12 cellular contexts compared by ENCODE assay signal in the genomic region with DNA sequence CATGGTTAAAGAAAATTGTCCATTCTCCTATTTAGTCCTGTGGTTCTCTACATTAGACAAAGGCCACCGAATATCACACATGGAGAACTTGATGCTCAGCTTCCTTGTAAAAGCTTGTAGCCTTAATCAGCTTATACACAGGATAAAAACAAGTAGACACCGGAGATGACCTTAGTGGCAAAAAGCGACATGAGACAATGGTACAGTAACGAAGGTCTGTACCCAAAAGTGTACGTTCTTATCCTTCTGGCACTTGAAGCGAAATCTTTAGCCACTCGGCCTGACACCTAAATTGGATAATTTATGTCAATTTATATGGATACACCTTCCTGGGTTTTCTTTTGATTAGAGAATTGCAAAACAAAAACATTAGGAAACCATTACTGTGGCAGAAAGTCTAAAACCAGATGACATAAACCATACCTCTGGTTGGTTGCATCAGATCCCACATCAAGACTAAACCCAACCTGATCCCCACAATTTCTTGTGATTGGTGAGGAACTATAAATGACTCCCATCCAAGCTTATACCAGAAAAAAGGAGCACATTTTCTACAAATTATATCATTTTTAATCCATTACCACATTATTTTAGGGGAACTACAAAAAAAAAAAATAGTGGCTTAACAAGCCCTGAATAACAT. TPM values are rescaled to one million over a fixed set of nuclear protein-coding genes. Genes with fewer than 3 reads are reported as not detected.
DNase-seq lines count a peak whose midpoint lies in the region; ATAC-seq, FAIRE-seq and TF ChIP-seq lines count a peak whose summit lies in the region.
"Had no signal": no experiment of that assay in that cellular context is flagged by ENCODE, and none has a peak within 500 bp of the region (broad histone marks: within the 10 kb centered on the region; RNA-seq: fewer than 3 reads in every experiment).

No MANE protein-coding gene starts in this region.

- H3K9ac ChIP-seq in SK-N-SH (no peak overlapping the region), endothelial cell of umbilical vein (replicated peaks; ENCODE audit: extremely low read depth, insufficient read depth, low read length) (peak overlapping the region; percentile 24)

- BruUV-seq in endothelial cell of umbilical vein (replicated peaks; lab: Mats Ljungman, UMichigan) = no TSS peak
- no TSS peak for BruUV-seq in Caco-2 (replicated peaks; lab: Mats Ljungman, UMichigan)

- no peak for FAIRE-seq in endothelial cell of umbilical vein (lab: Jason Lieb, UNC)
- FAIRE-seq: A204.1 had no signal

- H3K9me1 ChIP-seq in endothelial cell of umbilical vein (replicated peaks; ENCODE audit: control insufficient read depth, extremely low read depth, insufficient read depth, low read length) = no peaks in the 10 kb centered on the region

- H3K9me2 ChIP-seq in SK-N-SH = no peaks in the 10 kb centered on the region

- dilution Hi-C loops in endothelial cell of umbilical vein (cut with MboI; ENCODE audit: extremely low pct_ligation_motif_present, low sequenced_read_pairs) = no loop called here

- H3K4me2 ChIP-seq in SK-N-SH (peak overlapping the region; percentile 31; the same call in 1 of the 2 replicates), endothelial cell of umbilical vein (ENCODE audit: insufficient read depth, low read length) (peak overlapping the region; percentile 71)

- TF ChIP-seq RAD21 in SK-N-SH (IDR thresholded peaks at IDR 0.05; ENCODE audit: low read length) = no peak

- no peaks in the 10 kb centered on the region for H3K9me3 Mint-ChIP-seq in T-cell
- no peaks in the 10 kb centered on the region for H3K9me3 Mint-ChIP-seq in progenitor cell of endocrine pancreas (ENCODE audit: low read depth)
- H3K9me3 Mint-ChIP-seq in Caco-2 (ENCODE audit: unreplicated experiment) = no peaks in the 10 kb centered on the region
- H3K9me3 Mint-ChIP-seq: H9; stimulated activated memory B cell treated with anti-CD40 and anti-IgM and Interleukin-4, amounts not matched to agents 10 μg/mL and 1 μg/mL and 100 μg/mL, for 72 hours had no signal

- H3K27me3 ChIP-seq in SK-N-SH (ENCODE audit: insufficient read depth) (no peaks in the 10 kb centered on the region), endothelial cell of umbilical vein (ENCODE audit: control insufficient read depth in 2 of 2, insufficient read depth in 2 of 2, low read length in 2 of 2) (no peaks in the 10 kb centered on the region), Caco-2 (replicated peaks; ENCODE audit: control insufficient read depth, insufficient read depth, low read length) (no peaks in the 10 kb centered on the region)

- POLR2A ChIA-PET in SK-N-SH (lab: Yijun Ruan, JAX) (interaction anchor here (1.2 kb wide), 1 partner anchor 19 kb away, joined by 4 read pairs; no protein-coding TSS in a partner anchor), T-cell (lab: Charles Lee) (interaction anchor here (0.6 to 2.3 kb wide), 13 partner anchors 8 to 43 kb away, joined by 3 to 13 read pairs (median 4); partner anchors contain the start of gene PHF20 (in 1 of the 2)), endothelial cell of umbilical vein (lab: Charles Lee) (interaction anchor here (1.0 to 1.5 kb wide), 3 partner anchors 10 to 148 kb away, joined by 5 to 9 read pairs (median 6); no protein-coding TSS in a partner anchor), Caco-2 (lab: Charles Lee) (interaction anchor here (0.6 kb wide), 1 partner anchor 37 kb away, joined by 5 read pairs; the partner anchor contains the start of genes NFS1 and ROMO1)

- 81% methylated on average over 7 of the region's 7 CpGs for WGBS in SK-N-SH (ENCODE audit: low lambda C conversion rate)

- H3K4me3 Mint-ChIP-seq in T-cell (peak overlapping the region; percentile 50 to 94 (median 54)), progenitor cell of endocrine pancreas (ENCODE audit: low read depth) (no peak overlapping the region), Caco-2 (ENCODE audit: unreplicated experiment) (no peak overlapping the region)
- H3K4me3 Mint-ChIP-seq: stimulated activated memory B cell treated with anti-CD40 and anti-IgM and Interleukin-4, amounts not matched to agents 10 μg/mL and 1 μg/mL and 100 μg/mL, for 72 hours had no signal

- intact Hi-C loops in endothelial cell of umbilical vein (cut with micrococcal nuclease) (loop anchor here (2.0 kb wide), 1 partner anchor 15 kb away; no protein-coding TSS in a partner anchor), Caco-2 (cut with micrococcal nuclease; ENCODE audit: unreplicated experiment) (no loop called here)

- no peaks in the 10 kb centered on the region for H3K9me3 ChIP-seq in SK-N-SH
- no peaks in the 10 kb centered on the region for H3K9me3 ChIP-seq in endothelial cell of umbilical vein (replicated peaks; ENCODE audit: control insufficient read depth, insufficient read depth, low read length)
- H3K9me3 ChIP-seq in Caco-2 = no peaks in the 10 kb centered on the region

- H4K20me1 ChIP-seq in SK-N-SH (ENCODE audit: insufficient read depth) (peaks cover 100% of the 10 kb centered on the region), endothelial cell of umbilical vein (replicated peaks; ENCODE audit: control insufficient read depth, extremely low read depth, insufficient read depth, low read length) (peaks cover 52% of the 10 kb centered on the region)

- H3K27me3 Mint-ChIP-seq in T-cell (no peaks in the 10 kb centered on the region), progenitor cell of endocrine pancreas (no peaks in the 10 kb centered on the region), Caco-2 (ENCODE audit: insufficient read depth, unreplicated experiment) (no peaks in the 10 kb centered on the region)
- H3K27me3 Mint-ChIP-seq: stimulated activated memory B cell treated with anti-CD40 and anti-IgM and Interleukin-4, amounts not matched to agents 10 μg/mL and 1 μg/mL and 100 μg/mL, for 72 hours had no signal

- TF ChIP-seq EP300 in SK-N-SH (IDR thresholded peaks at IDR 0.05; ENCODE audit: borderline replicate concordance in 1 of 2, low read depth in 1 of 2, low read length in 1 of 2) = no peak

- H3K4me1 Mint-ChIP-seq in T-cell = peaks cover 80 to 84% (median 82%) of the 10 kb centered on the region in 3 donors
- H3K4me1 Mint-ChIP-seq in progenitor cell of endocrine pancreas (ENCODE audit: low read depth) = peaks cover 41% of the 10 kb centered on the region
- H3K4me1 Mint-ChIP-seq in Caco-2 (ENCODE audit: low read depth, unreplicated experiment) = peaks cover 43% of the 10 kb centered on the region

- TF ChIP-seq CTCF in SK-N-SH (IDR thresholded peaks at IDR 0.05) (no peak), endothelial cell of umbilical vein (IDR thresholded peaks at IDR 0.05; ENCODE audit: extremely low read depth in 1 of 2, insufficient read depth in 1 of 2, low read depth in 1 of 2, low read length in 2 of 2) (no peak), progenitor cell of endocrine pancreas (IDR thresholded peaks at IDR 0.05; ENCODE audit: unreplicated experiment) (no peak), Caco-2 (IDR thresholded peaks at IDR 0.05; ENCODE audit: insufficient read depth in 1 of 2, low read depth in 1 of 2, low read length in 1 of 2, severe bottlenecking in 1 of 2, unreplicated experiment in 1 of 2) (no peak)

- H2AFZ ChIP-seq in SK-N-SH (ENCODE audit: low read depth) (no peak overlapping the region), endothelial cell of umbilical vein (ENCODE audit: low read depth, low read length) (no peak overlapping the region)

- peaks cover 53% of the 10 kb centered on the region for H3K36me3 Mint-ChIP-seq in T-cell
- H3K36me3 Mint-ChIP-seq in progenitor cell of endocrine pancreas (ENCODE audit: insufficient read depth) = peaks cover 50% of the 10 kb centered on the region
- peaks cover 99% of the 10 kb centered on the region for H3K36me3 Mint-ChIP-seq in Caco-2 (ENCODE audit: insufficient read depth, unreplicated experiment)

- H3K27ac Mint-ChIP-seq in T-cell = peak overlapping the region in 1 of 2 donors; percentile 2
- peak overlapping the region; percentile 62 for H3K27ac Mint-ChIP-seq in progenitor cell of endocrine pancreas
- no peak overlapping the region for H3K27ac Mint-ChIP-seq in Caco-2 (ENCODE audit: unreplicated experiment)
- H3K27ac Mint-ChIP-seq: H9; stimulated activated memory B cell treated with anti-CD40 and anti-IgM and Interleukin-4, amounts not matched to agents 10 μg/mL and 1 μg/mL and 100 μg/mL, for 72 hours had no signal

- peaks cover 81 to 97% of the 10 kb centered on the region in 2 experiments for H3K36me3 ChIP-seq in SK-N-SH (replicated peaks in 1 of 2; ENCODE audit: control insufficient read depth in 1 of 2, insufficient read depth in 2 of 2, low read length in 1 of 2)
- H3K36me3 ChIP-seq in endothelial cell of umbilical vein (ENCODE audit: control insufficient read depth in 2 of 2, extremely low read depth in 1 of 2, insufficient read depth in 2 of 2, low read length in 2 of 2) = peaks cover 31 to 65% of the 10 kb centered on the region in 2 experiments
- H3K36me3 ChIP-seq in Caco-2 (ENCODE audit: control insufficient read depth, insufficient read depth, low read length) = peaks cover 32% of the 10 kb centered on the region

- H3K27ac ChIP-seq in SK-N-SH (ENCODE audit: low read depth in 2 of 2, low read length in 1 of 2) = no peak overlapping the region
- no peak overlapping the region for H3K27ac ChIP-seq in endothelial cell of umbilical vein (ENCODE audit: insufficient read depth, low read depth, low read length)

- CTCF ChIA-PET in SK-N-SH (lab: Yijun Ruan, JAX) (interaction anchor here (2.9 kb wide), 1 partner anchor 149 kb away, joined by 14 read pairs; no protein-coding TSS in a partner anchor), T-cell (lab: Charles Lee) (interaction anchor here (0.7 to 1.3 kb wide), 3 partner anchors 13 to 35 kb away, joined by 3 to 4 read pairs (median 3); no protein-coding TSS in a partner anchor), endothelial cell of umbilical vein (lab: Charles Lee) (interaction anchor here (0.8 to 2.2 kb wide), 3 partner anchors 16 to 148 kb away, joined by 3 to 7 read pairs (median 4); no protein-coding TSS in a partner anchor), Caco-2 (lab: Charles Lee) (no interaction called here)

- no peak for TF ChIP-seq POLR2A in endothelial cell of umbilical vein (IDR thresholded peaks at IDR 0.05; ENCODE audit: low read depth, low read length)

- H3K79me2 ChIP-seq in SK-N-SH (ENCODE audit: insufficient read depth) (peaks cover 100% of the 10 kb centered on the region), endothelial cell of umbilical vein (ENCODE audit: control insufficient read depth, insufficient read depth, low read length) (peaks cover 99% of the 10 kb centered on the region)

- H3K4me3 ChIP-seq in SK-N-SH (ENCODE audit: low read depth in 2 of 2, low read length in 1 of 2) = no peak overlapping the region
- H3K4me3 ChIP-seq in endothelial cell of umbilical vein (replicated peaks in 1 of 3; ENCODE audit: insufficient read depth in 1 of 3, low read depth in 1 of 3, low read length in 3 of 3) = no peak overlapping the region
- no peak overlapping the region for H3K4me3 ChIP-seq in Caco-2 (ENCODE audit: low read depth, low read length)

- H3K4me1 ChIP-seq in SK-N-SH (ENCODE audit: control insufficient read depth in 1 of 2, insufficient read depth in 2 of 2, low read depth in 1 of 2, low read length in 1 of 2) = peaks cover 14 to 24% of the 10 kb centered on the region in 2 experiments; a peak in 3 of 4 replicates
- H3K4me1 ChIP-seq in endothelial cell of umbilical vein (ENCODE audit: control insufficient read depth, extremely low read depth, insufficient read depth, low read length) = peaks cover 32% of the 10 kb centered on the region
- peaks cover 64% of the 10 kb centered on the region for H3K4me1 ChIP-seq in Caco-2

- no peak for ATAC-seq in SK-N-SH treated with all-trans-retinoic acid at 6 μM for 48 hours
- no peak for ATAC-seq in T-cell (replicated peaks in 1 of 4)
- ATAC-seq: stimulated activated memory B cell treated with anti-CD40 and anti-IgM and Interleukin-4, amounts not matched to agents 10 μg/mL and 1 μg/mL and 100 μg/mL, for 72 hours had no signal

- H3F3A ChIP-seq in SK-N-SH (replicated peaks; ENCODE audit: insufficient read depth) = peaks cover 32% of the 10 kb centered on the region

- DNase-seq in SK-N-SH (no peak), T-cell (no peak), endothelial cell of umbilical vein (ENCODE audit: low read depth, low spot score) (no peak), progenitor cell of endocrine pancreas (ENCODE audit: low spot score, unreplicated experiment) (no peak), NCI-H146 (lab: John Stamatoyannopoulos, UW) (no peak), NCI-H446 (lab: John Stamatoyannopoulos, UW) (no peak), Caco-2 (no peak)
- DNase-seq: H9, NCI-H526 treated with DMSO at 0.1 percent for 48 hours had no signal

RNA-seq across cellular contexts. Expression of gene RBM39, which starts 6.1 kb away (rescaled TPM):
- 68.4 and 98.4 TPM in 2 replicates for polyA plus RNA-seq in SK-N-SH (2012; rRNA removed)
- 48.8 and 64.8 TPM in 2 replicates for polyA plus RNA-seq in SK-N-SH (2012; cell fraction: cytosol; rRNA removed)
- 244 and 457 TPM in 2 replicates for polyA plus RNA-seq in SK-N-SH (2012; cell fraction: nucleus; rRNA removed)
- 100 to 1,000 TPM; 482 to 966 (median 536) TPM for total RNA-seq in T-cell
- total RNA-seq in endothelial cell of umbilical vein = 291 and 309 TPM in 2 replicates
- polyA plus RNA-seq in endothelial cell of umbilical vein = 76.2 and 106 TPM in 2 replicates
- polyA plus RNA-seq in endothelial cell of umbilical vein (2011; cell fraction: cytosol; rRNA removed) = 49.7 and 60.3 TPM in 2 replicates
- 591 and 691 TPM in 2 replicates for polyA plus RNA-seq in endothelial cell of umbilical vein (2011; cell fraction: nucleus; rRNA removed)
- polyA plus RNA-seq in endothelial cell of umbilical vein (2012) = 214 and 237 TPM in 2 replicates
- 196 and 257 TPM in 2 replicates for polyA minus RNA-seq in endothelial cell of umbilical vein
- polyA minus RNA-seq in endothelial cell of umbilical vein (2011; cell fraction: cytosol; rRNA and poly(A)+ RNA removed) = 80.7 TPM
- polyA minus RNA-seq in endothelial cell of umbilical vein (2011; cell fraction: nucleus; rRNA and poly(A)+ RNA removed) = 449 and 536 TPM in 2 replicates
- 491 and 515 TPM in 2 replicates for total RNA-seq in progenitor cell of endocrine pancreas
- 750 and 777 TPM in 2 replicates for total RNA-seq in Caco-2 (2022)

RNA-seq across cellular contexts. Expression of gene PHF20, which starts 35.9 kb away (rescaled TPM):
- polyA plus RNA-seq in SK-N-SH (2012; rRNA removed) (23.8 and 24.9 TPM in 2 replicates), endothelial cell of umbilical vein (16.0 and 25.0 TPM in 2 replicates)
- polyA plus RNA-seq in SK-N-SH (2012; cell fraction: cytosol; rRNA removed) = 26.8 and 37.3 TPM in 2 replicates
- polyA plus RNA-seq in SK-N-SH (2012; cell fraction: nucleus; rRNA removed) = 20.1 and 21.0 TPM in 2 replicates
- total RNA-seq in T-cell (100 to 1,000 TPM in 2 of 5 donors, 10 to 100 TPM in 3; 67.8 to 174 (median 68.9) TPM), endothelial cell of umbilical vein (45.8 and 46.3 TPM in 2 replicates), progenitor cell of endocrine pancreas (37.1 and 42.2 TPM in 2 replicates), Caco-2 (2022) (101 and 109 TPM in 2 replicates)
- 23.8 and 25.1 TPM in 2 replicates for polyA plus RNA-seq in endothelial cell of umbilical vein (2011; cell fraction: cytosol; rRNA removed)
- polyA plus RNA-seq in endothelial cell of umbilical vein (2011; cell fraction: nucleus; rRNA removed) = 21.1 and 22.2 TPM in 2 replicates
- polyA plus RNA-seq in endothelial cell of umbilical vein (2012) = 43.9 and 49.0 TPM in 2 replicates
- 30.4 and 61.0 TPM in 2 replicates for polyA minus RNA-seq in endothelial cell of umbilical vein
- 37.3 TPM for polyA minus RNA-seq in endothelial cell of umbilical vein (2011; cell fraction: cytosol; rRNA and poly(A)+ RNA removed)
- 46.1 and 46.8 TPM in 2 replicates for polyA minus RNA-seq in endothelial cell of umbilical vein (2011; cell fraction: nucleus; rRNA and poly(A)+ RNA removed)

RNA-seq across cellular contexts. Expression of gene ROMO1, which starts 36.7 kb away (rescaled TPM):
- polyA plus RNA-seq in SK-N-SH (2012; rRNA removed) (1,087 and 1,273 TPM in 2 replicates), endothelial cell of umbilical vein (845 and 1,099 TPM in 2 replicates)
- polyA plus RNA-seq in SK-N-SH (2012; cell fraction: cytosol; rRNA removed) = 759 and 965 TPM in 2 replicates
- 308 and 746 TPM in 2 replicates for polyA plus RNA-seq in SK-N-SH (2012; cell fraction: nucleus; rRNA removed)
- total RNA-seq in T-cell (10 to 100 TPM; 38.4 to 79.7 (median 62.5) TPM), endothelial cell of umbilical vein (169 and 174 TPM in 2 replicates), progenitor cell of endocrine pancreas (129 and 140 TPM in 2 replicates), Caco-2 (2022) (354 and 357 TPM in 2 replicates)
- polyA plus RNA-seq in endothelial cell of umbilical vein (2011; cell fraction: cytosol; rRNA removed) = 690 and 833 TPM in 2 replicates
- polyA plus RNA-seq in endothelial cell of umbilical vein (2011; cell fraction: nucleus; rRNA removed) = 165 and 175 TPM in 2 replicates
- 286 and 288 TPM in 2 replicates for polyA plus RNA-seq in endothelial cell of umbilical vein (2012)
- 52.6 and 65.2 TPM in 2 replicates for polyA minus RNA-seq in endothelial cell of umbilical vein
- polyA minus RNA-seq in endothelial cell of umbilical vein (2011; cell fraction: cytosol; rRNA and poly(A)+ RNA removed) = 112 TPM
- 7.5 and 22.1 TPM in 2 replicates for polyA minus RNA-seq in endothelial cell of umbilical vein (2011; cell fraction: nucleus; rRNA and poly(A)+ RNA removed)

RNA-seq across cellular contexts. Expression of gene NFS1, which starts 36.8 kb away (rescaled TPM):
- polyA plus RNA-seq in SK-N-SH (2012; rRNA removed) (75.6 and 89.7 TPM in 2 replicates), endothelial cell of umbilical vein (28.4 and 36.5 TPM in 2 replicates)
- polyA plus RNA-seq in SK-N-SH (2012; cell fraction: cytosol; rRNA removed) = 53.8 and 62.8 TPM in 2 replicates
- 73.7 and 115 TPM in 2 replicates for polyA plus RNA-seq in SK-N-SH (2012; cell fraction: nucleus; rRNA removed)
- total RNA-seq in T-cell (10 to 100 TPM; 17.7 to 33.5 (median 31.2) TPM), endothelial cell of umbilical vein (24.0 and 25.1 TPM in 2 replicates), progenitor cell of endocrine pancreas (13.7 and 16.8 TPM in 2 replicates), Caco-2 (2022) (69.8 and 77.1 TPM in 2 replicates)
- 27.0 and 32.3 TPM in 2 replicates for polyA plus RNA-seq in endothelial cell of umbilical vein (2011; cell fraction: cytosol; rRNA removed)
- 36.6 and 50.5 TPM in 2 replicates for polyA plus RNA-seq in endothelial cell of umbilical vein (2011; cell fraction: nucleus; rRNA removed)
- 27.7 and 29.1 TPM in 2 replicates for polyA plus RNA-seq in endothelial cell of umbilical vein (2012)
- polyA minus RNA-seq in endothelial cell of umbilical vein = 21.1 and 28.2 TPM in 2 replicates
- 50.7 TPM for polyA minus RNA-seq in endothelial cell of umbilical vein (2011; cell fraction: cytosol; rRNA and poly(A)+ RNA removed)
- polyA minus RNA-seq in endothelial cell of umbilical vein (2011; cell fraction: nucleus; rRNA and poly(A)+ RNA removed) = 11.0 and 19.1 TPM in 2 replicates

Comparison
In these comparisons a context has a peak if more than half of its experiments do, and no peak if none do; other contexts are left out.
1. H3K4me3 Mint-ChIP-seq: peak in T-cell (3 of 3); none in progenitor cell of endocrine pancreas (single experiment) and Caco-2 (single experiment).